ENCODE assay signal across 15 cellular contexts in genomic region chr14:77613207-77613606, GRCh38. TPM values are rescaled to one million over a fixed set of nuclear protein-coding genes. Genes with fewer than 3 reads are reported as not detected.
DNase-seq lines count a peak whose midpoint lies in the region; ATAC-seq, FAIRE-seq and TF ChIP-seq lines count a peak whose summit lies in the region.
"Had no signal": no experiment of that assay in that cellular context is flagged by ENCODE, and none has a peak within 500 bp of the region (broad histone marks: within the 10 kb centered on the region; RNA-seq: fewer than 3 reads in every experiment).

No MANE protein-coding gene starts in this region.

- H3K27ac ChIP-seq in A549 (no peak overlapping the region), PC-9 (no peak overlapping the region), gastroesophageal sphincter (no peak overlapping the region)
- H3K27ac ChIP-seq: C4-2B, tibial nerve had no signal

- no peak for FAIRE-seq in A549 (lab: Jason Lieb, UNC)
- FAIRE-seq: endometrium had no signal

- H3K4me2 ChIP-seq in A549 = peak overlapping the region; percentile 61
- H3K4me2 ChIP-seq in PC-9 = peak overlapping the region; percentile 35

- BruUV-seq in PC-9 (replicated peaks; lab: Mats Ljungman, UMichigan) = no TSS peak

- H3K79me2 ChIP-seq in PC-9 (ENCODE audit: low read depth) = peaks cover 75% of the 10 kb centered on the region

- no peaks in the 10 kb centered on the region for H3K36me3 ChIP-seq in HAP-1 (replicated peaks)
- no peaks in the 10 kb centered on the region for H3K36me3 ChIP-seq in PC-9 (ENCODE audit: low read depth)
- H3K36me3 ChIP-seq in gastroesophageal sphincter = no peaks in the 10 kb centered on the region
- H3K36me3 ChIP-seq: tibial nerve had no signal

- peaks cover 32% of the 10 kb centered on the region for H4K20me1 ChIP-seq in PC-9 (ENCODE audit: insufficient read depth)

- no peak for TF ChIP-seq EP300 in A549 (IDR thresholded peaks at IDR 0.05)
- no peak for TF ChIP-seq EP300 in gastroesophageal sphincter (IDR thresholded peaks at IDR 0.05)

- CTCF ChIA-PET in A549 (lab: Yijun Ruan, JAX) (interaction anchor here (1.7 kb wide), 2 partner anchors 11 to 312 kb away, joined by 4 to 5 read pairs; no protein-coding TSS in a partner anchor), PC-9 (lab: Charles Lee) (interaction anchor here (0.6 to 0.7 kb wide), 2 partner anchors 43 to 240 kb away, joined by 3 to 6 read pairs; no protein-coding TSS in a partner anchor)

- H3K4me3 ChIP-seq in A549 (no peak overlapping the region), HAP-1 (no peak overlapping the region), PC-9 (no peak overlapping the region), gastroesophageal sphincter (no peak overlapping the region)
- H3K4me3 ChIP-seq: tibial nerve had no signal

- ATAC-seq in A549 (no peak), GM21825 (IDR thresholded peaks at IDR 0.05; ENCODE audit: unreplicated experiment) (no peak), HG02610 (IDR thresholded peaks at IDR 0.05; ENCODE audit: unreplicated experiment) (no peak), gastroesophageal sphincter (no peak)
- ATAC-seq: HCT116 had no signal

- POLR2A ChIA-PET in A549 (lab: Yijun Ruan, JAX) (no interaction called here), PC-9 (lab: Charles Lee; ENCODE audit: unreplicated experiment) (no interaction called here)

- H3F3A ChIP-seq in PC-9 (ENCODE audit: insufficient read depth, low read depth) = peaks cover 26% of the 10 kb centered on the region

- H2AFZ ChIP-seq in PC-9 = no peak overlapping the region

- H3K27ac Mint-ChIP-seq in immature natural killer cell = peak overlapping the region in 4 of 6 donors; percentile 6 to 59 (median 48)

- H3K4me1 ChIP-seq in A549 = peaks cover 33% of the 10 kb centered on the region
- peaks cover 25% of the 10 kb centered on the region for H3K4me1 ChIP-seq in HAP-1
- H3K4me1 ChIP-seq in PC-9 (replicated peaks; ENCODE audit: insufficient read depth) = peaks cover 42% of the 10 kb centered on the region
- peaks cover 5 to 23% (median 8%) of the 10 kb centered on the region in 3 donors for H3K4me1 ChIP-seq in gastroesophageal sphincter

- no peak for TF ChIP-seq POLR2A in A549 (IDR thresholded peaks at IDR 0.05; ENCODE audit: low read length)
- no peak for TF ChIP-seq POLR2A in gastroesophageal sphincter (IDR thresholded peaks at IDR 0.05)

- WGBS in A549 (ENCODE audit: missing lambda C conversion rate) = 3% methylated on average over 1 of the region's 1 CpG
- WGBS in gastroesophageal sphincter (ENCODE audit: low coverage in 1 of 2), 2 donors = 61 to 75% methylated on average over 1 of the region's 1 CpG

- H3K9me3 ChIP-seq in A549 (no peaks in the 10 kb centered on the region), HAP-1 (no peaks in the 10 kb centered on the region), PC-9 (ENCODE audit: insufficient read depth, low read depth) (no peaks in the 10 kb centered on the region), gastroesophageal sphincter (no peaks in the 10 kb centered on the region)
- H3K9me3 ChIP-seq: tibial nerve had no signal

- in situ Hi-C loops in HAP-1 (cut with MboI; ENCODE audit: low sequenced_read_pairs) = no loop called here

- no peaks in the 10 kb centered on the region for H3K9me2 ChIP-seq in PC-9 (ENCODE audit: insufficient read depth)

- H3K9me3 Mint-ChIP-seq in immature natural killer cell = no peaks in the 10 kb centered on the region

- no peak for TF ChIP-seq RAD21 in A549 (conservative IDR thresholded peaks at IDR 0.05 in 1 of 2, IDR thresholded peaks at IDR 0.05 in 1 of 2)

- H3K36me3 Mint-ChIP-seq in immature natural killer cell = peaks cover 0 to 3% (median 0%) of the 10 kb centered on the region in 3 donors

- H3K4me3 Mint-ChIP-seq in immature natural killer cell = peak overlapping the region in 2 of 5 donors; percentile 8 to 74

- intact Hi-C loops in PC-9 (cut with micrococcal nuclease; ENCODE audit: unreplicated experiment) = no loop called here

- no peak for TF ChIP-seq CTCF in A549 (IDR thresholded peaks at IDR 0.05)
- TF ChIP-seq CTCF in PC-9 (conservative IDR thresholded peaks at IDR 0.05) = no peak
- TF ChIP-seq CTCF in gastroesophageal sphincter (IDR thresholded peaks at IDR 0.05) = no peak

- H3K27me3 ChIP-seq in HAP-1 (ENCODE audit: low read depth) = no peaks in the 10 kb centered on the region
- no peaks in the 10 kb centered on the region for H3K27me3 ChIP-seq in PC-9 (ENCODE audit: insufficient read depth, low read depth)
- no peaks in the 10 kb centered on the region for H3K27me3 ChIP-seq in gastroesophageal sphincter
- H3K27me3 ChIP-seq: tibial nerve had no signal

- DNase-seq in A549 (ENCODE audit: low read depth in 1 of 2, low spot score in 1 of 2) (no peak), HAP-1 (ENCODE audit: low spot score in 2 of 2) (peak; percentile 64 to 91), PC-9 (peak in 1 of 2 experiments; percentile 67), immature natural killer cell (no peak)
- DNase-seq in NK-92 treated with Interleukin-12 subunit alpha and Interleukin-12 subunit beta, amount 100 ng/mL, for 24 hours (lab: John Stamatoyannopoulos, UW) = no peak
- DNase-seq: midbrain, NCI-H524, retina had no signal

- H3K4me1 Mint-ChIP-seq in immature natural killer cell = peaks cover 65 to 70% of the 10 kb centered on the region in 2 donors

- H3K27me3 Mint-ChIP-seq in immature natural killer cell (ENCODE audit: low read depth in 3 of 3) = peaks cover 0 to 5% (median 4%) of the 10 kb centered on the region in 3 donors

TF ChIP-seq in A549, 52 proteins besides CTCF, POLR2A, EP300 and RAD21:
- TF ChIP-seq, protein P1, sequence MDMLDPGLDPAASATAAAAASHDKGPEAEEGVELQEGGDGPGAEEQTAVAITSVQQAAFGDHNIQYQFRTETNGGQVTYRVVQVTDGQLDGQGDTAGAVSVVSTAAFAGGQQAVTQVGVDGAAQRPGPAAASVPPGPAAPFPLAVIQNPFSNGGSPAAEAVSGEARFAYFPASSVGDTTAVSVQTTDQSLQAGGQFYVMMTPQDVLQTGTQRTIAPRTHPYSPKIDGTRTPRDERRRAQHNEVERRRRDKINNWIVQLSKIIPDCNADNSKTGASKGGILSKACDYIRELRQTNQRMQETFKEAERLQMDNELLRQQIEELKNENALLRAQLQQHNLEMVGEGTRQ (IDR thresholded peaks at IDR 0.05) = no peak
- TF ChIP-seq TFCP2L1 (CRISPR knock-in tag; IDR thresholded peaks at IDR 0.05) (no peak), JUN (IDR thresholded peaks at IDR 0.05) (no peak), EHMT2 (IDR thresholded peaks at IDR 0.05; ENCODE audit: low read depth) (no peak), CHD4 (IDR thresholded peaks at IDR 0.05; ENCODE audit: borderline replicate concordance) (no peak), PHF8 (IDR thresholded peaks at IDR 0.05; ENCODE audit: borderline replicate concordance, low read depth) (no peak), ESRRA (IDR thresholded peaks at IDR 0.05; ENCODE audit: borderline replicate concordance, low read length) (no peak), EHF (CRISPR knock-in tag; IDR thresholded peaks at IDR 0.05) (no peak)

RNA-seq across cellular contexts. Expression of gene SPTLC2, which starts 3.2 kb away (rescaled TPM):
- 29.9 and 30.9 TPM in 2 replicates for polyA plus RNA-seq in A549 (2011; rRNA removed)
- polyA plus RNA-seq in A549 (2012; cell fraction: cytosol; rRNA removed) = 8.3 and 9.1 TPM in 2 replicates
- 4.3 and 13.7 TPM in 2 replicates for polyA plus RNA-seq in A549 (2012; cell fraction: nucleus; rRNA removed)
- polyA plus RNA-seq in A549 (2017; fragmentation: RNase III; extraction: RNeasy Plus Mini Kit Qiagen cat#74134 plus additional on column Dnase treatment) = 16.3 to 17.6 TPM (median 17.2 TPM) in 3 replicates
- polyA minus RNA-seq in A549 (2011; rRNA and poly(A)+ RNA removed) = 25.7 and 28.9 TPM in 2 replicates
- 68.4 and 81.7 TPM in 2 replicates for total RNA-seq in PC-9 (2021)
- polyA plus RNA-seq in immature natural killer cell = 10 to 100 TPM; 25.2 to 35.2 (median 32.3) TPM
- total RNA-seq in gastroesophageal sphincter = 10 to 100 TPM; 13.2 to 35.2 (median 20.5) TPM

Comparison
In these comparisons a context has a peak if more than half of its experiments do, and no peak if none do; other contexts are left out.
1. DNase-seq: peak in HAP-1 (2 of 2); none in A549 (0 of 2), immature natural killer cell (0 of 3) and NK-92 treated with Interleukin-12 subunit alpha and Interleukin-12 subunit beta, amount 100 ng/mL, for 24 hours (single experiment).